Comparison of ENCODE assay signal across 15 cellular contexts in the genomic region with DNA sequence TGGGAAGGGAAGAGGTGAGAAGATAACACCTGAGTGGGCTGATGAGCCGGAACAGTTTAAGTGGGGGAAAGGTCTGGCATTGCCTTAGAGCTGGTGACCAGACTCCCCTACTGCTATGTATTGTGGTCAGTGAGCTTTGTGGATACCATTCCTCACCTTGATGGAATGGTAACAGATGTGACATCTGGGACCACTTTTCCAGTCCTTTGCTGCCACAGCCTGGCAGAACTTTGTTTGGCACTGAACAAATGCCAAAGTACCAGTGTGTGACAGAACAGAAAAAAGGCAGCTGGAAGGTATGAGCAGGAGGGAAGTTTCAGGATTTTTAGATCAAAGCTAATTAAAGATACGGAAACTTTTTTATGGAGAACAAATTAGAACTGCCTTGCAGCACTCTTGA. TPM values are rescaled to one million over a fixed set of nuclear protein-coding genes. Genes with fewer than 3 reads are reported as not detected.
DNase-seq lines count a peak whose midpoint lies in the region; ATAC-seq, FAIRE-seq and TF ChIP-seq lines count a peak whose summit lies in the region.
"Had no signal": no experiment of that assay in that cellular context is flagged by ENCODE, and none has a peak within 500 bp of the region (broad histone marks: within the 10 kb centered on the region; RNA-seq: fewer than 3 reads in every experiment).

No MANE protein-coding gene starts in this region.

- no peak overlapping the region for H3K9ac ChIP-seq in HepG2 (ENCODE audit: insufficient read depth, low read depth, low read length)

- peaks cover 11% of the 10 kb centered on the region for H3K4me1 ChIP-seq in A673 (ENCODE audit: insufficient read depth, low read length, poor library complexity, severe bottlenecking)
- H3K4me1 ChIP-seq in HepG2 (ENCODE audit: insufficient read depth, low read length): peaks cover 27% of the 10 kb centered on the region
- peaks cover 5 to 20% (median 7%) of the 10 kb centered on the region in 3 donors for H3K4me1 ChIP-seq in esophagus squamous epithelium

- 100% methylated on average over 2 of the region's 2 CpGs for WGBS in HepG2 (ENCODE audit: low lambda C conversion rate)
- 88 to 100% methylated on average over 2 of the region's 2 CpGs for WGBS in esophagus squamous epithelium, 2 donors

- CTCF ChIA-PET in A673 (lab: Charles Lee): no interaction called here
- CTCF ChIA-PET in HepG2 (lab: Yijun Ruan, JAX; ENCODE audit: low intra/inter-chr PET ratio, low total read pairs): interaction anchor here (0.9 to 1.4 kb wide), 2 partner anchors 145 to 156 kb away, joined by 4 to 5 read pairs; no protein-coding TSS in a partner anchor

- in situ Hi-C loops in HepG2 (cut with HindIII; ENCODE audit: extremely low pct_ligation_motif_present, low pct_unique_long_range_greater_than_20kb): no loop called here

- no TSS peak for BruUV-seq in A673 (replicated peaks; lab: Mats Ljungman, UMichigan)
- BruUV-seq in HepG2 (replicated peaks; lab: Mats Ljungman, UMichigan): no TSS peak

- intact Hi-C loops in A673 (cut with micrococcal nuclease; ENCODE audit: unreplicated experiment) (no loop called here), HepG2 (cut with micrococcal nuclease; ENCODE audit: unreplicated experiment) (loop anchor here (1.0 kb wide), 1 partner anchor 145 kb away; no protein-coding TSS in a partner anchor), esophagus squamous epithelium (cut with DNase I) (no loop called here)

- POLR2A ChIA-PET in A673 (lab: Charles Lee; ENCODE audit: low non-redundant PET): no interaction called here
- POLR2A ChIA-PET in HepG2 (lab: Yijun Ruan, JAX): interaction anchor here (1.0 to 2.4 kb wide), 2 partner anchors 15 to 26 kb away, joined by 3 to 7 read pairs; a partner anchor contains a TSS

- H3K27ac ChIP-seq in A673 (ENCODE audit: low read depth, low read length, poor library complexity, severe bottlenecking) (no peak overlapping the region), HepG2 (ENCODE audit: extremely low read length, insufficient read depth, low read length) (no peak overlapping the region), esophagus squamous epithelium (no peak overlapping the region)

- DNase-seq in A673 (ENCODE audit: low spot score) (no peak), HT-29 (ENCODE audit: low spot score) (peak; percentile 56), bronchial epithelial cell (ENCODE audit: low read depth) (no peak), HepG2 (ENCODE audit: low spot score) (no peak), frontal cortex (ENCODE audit: low spot score in 2 of 2) (no peak), NCI-H774 (lab: John Stamatoyannopoulos, UW) (no peak), esophagus squamous epithelium (lab: John Stamatoyannopoulos, UW) (no peak)
- DNase-seq in stimulated activated CD8-positive, alpha-beta memory T cell treated with anti-CD3 and anti-CD28 coated beads, Interleukin-4, amount 100 ng/mL, for 48 hours: no peak
- DNase-seq: activated CD4-positive, alpha-beta T cell treated with anti-CD3 and anti-CD28 coated beads for 1 hour; cortex of kidney; mucosa of descending colon; NCI-H187 treated with DMSO at 0.1 percent for 48 hours; spleen had no signal

- H4K20me1 ChIP-seq in HepG2 (ENCODE audit: insufficient read depth, low read length): no peaks in the 10 kb centered on the region

- TF ChIP-seq EP300 in HepG2 (IDR thresholded peaks at IDR 0.05; ENCODE audit: low read depth in 2 of 2, low read length in 2 of 2) (no peak), HepG2 (CRISPR knock-in tag; IDR thresholded peaks at IDR 0.05; ENCODE audit: borderline replicate concordance) (no peak)

- no peak for ATAC-seq in HepG2
- ATAC-seq: mucosa of descending colon had no signal

- H3K4me3 ChIP-seq in A673 (ENCODE audit: low read depth, low read length, poor library complexity, severe bottlenecking) (no peak overlapping the region), bronchial epithelial cell (ENCODE audit: low read depth, low read length) (no peak overlapping the region), HepG2 (replicated peaks in 1 of 3; ENCODE audit: insufficient read depth in 1 of 3, low read depth in 2 of 3, low read length in 3 of 3) (no peak overlapping the region), esophagus squamous epithelium (no peak overlapping the region)
- H3K4me3 ChIP-seq: BLaER1 treated with 17β-estradiol and CSF1 and Interleukin-3, amounts not matched to agents 10 nM and 100 nM; mucosa of descending colon; spleen had no signal

- H3K27me3 ChIP-seq in A673 (replicated peaks; ENCODE audit: insufficient read depth, low read depth, low read length, poor library complexity) (no peaks in the 10 kb centered on the region), bronchial epithelial cell (ENCODE audit: control insufficient read depth, insufficient read depth, low read length) (no peaks in the 10 kb centered on the region), HepG2 (ENCODE audit: control insufficient read depth in 1 of 2, insufficient read depth in 2 of 2, low read length in 2 of 2) (no peaks in the 10 kb centered on the region), esophagus squamous epithelium (no peaks in the 10 kb centered on the region)
- H3K27me3 ChIP-seq: BLaER1 treated with 17β-estradiol and CSF1 and Interleukin-3, amounts not matched to agents 10 nM and 100 nM; spleen had no signal

- TF ChIP-seq POLR2A in HepG2 (IDR thresholded peaks at IDR 0.05; ENCODE audit: insufficient read depth in 1 of 2, low read depth in 2 of 2, low read length in 2 of 2) (no peak), esophagus squamous epithelium (IDR thresholded peaks at IDR 0.05) (no peak)

- H3K79me2 ChIP-seq in HepG2 (ENCODE audit: insufficient read depth, low read length): peaks cover 11% of the 10 kb centered on the region

- no peak overlapping the region for H2AFZ ChIP-seq in HepG2 (ENCODE audit: low read length)

- H3K9me3 ChIP-seq in A673 (ENCODE audit: low read depth, low read length, poor library complexity, severe bottlenecking) (no peaks in the 10 kb centered on the region), HepG2 (ENCODE audit: low read length) (no peaks in the 10 kb centered on the region), esophagus squamous epithelium (no peaks in the 10 kb centered on the region)
- H3K9me3 ChIP-seq: BLaER1 treated with 17β-estradiol and CSF1 and Interleukin-3, amounts not matched to agents 10 nM and 100 nM; mucosa of descending colon; spleen had no signal

- FAIRE-seq in bronchial epithelial cell (lab: Jason Lieb, UNC) (peak; percentile 86), HepG2 (lab: Jason Lieb, UNC) (no peak), frontal cortex (lab: Jason Lieb, UNC) (no peak)

- H3K36me3 ChIP-seq in A673 (ENCODE audit: insufficient read depth, low read length, poor library complexity, severe bottlenecking): peaks cover 49% of the 10 kb centered on the region
- peaks cover 28% of the 10 kb centered on the region for H3K36me3 ChIP-seq in bronchial epithelial cell (ENCODE audit: control insufficient read depth, insufficient read depth, low read length)
- H3K36me3 ChIP-seq in HepG2 (replicated peaks in 1 of 2; ENCODE audit: control insufficient read depth in 1 of 2, insufficient read depth in 2 of 2, low read length in 2 of 2): peaks cover 18 to 55% of the 10 kb centered on the region in 2 experiments
- H3K36me3 ChIP-seq in esophagus squamous epithelium: peaks cover 23 to 82% (median 37%) of the 10 kb centered on the region in 3 donors

- TF ChIP-seq CTCF in A673 (conservative IDR thresholded peaks at IDR 0.05; ENCODE audit: low read depth, low read length) (0 out of 2 replicates have a peak, but pooled peaks have one; percentile 24), bronchial epithelial cell (IDR thresholded peaks at IDR 0.05; ENCODE audit: insufficient read depth, low read length, severe bottlenecking) (peak; percentile 15), HepG2 (CRISPR knock-in tag; IDR thresholded peaks at IDR 0.05) (peak; percentile 52), esophagus squamous epithelium (IDR thresholded peaks at IDR 0.05) (peak in 2 of 6 experiments; percentile 4 to 22)

- no peak for TF ChIP-seq RAD21 in HepG2 (CRISPR knock-in tag; IDR thresholded peaks at IDR 0.05)

- H3K4me2 ChIP-seq in HepG2 (ENCODE audit: low read depth, low read length): no peak overlapping the region

RNA-seq across cellular contexts. Expression of a gene that starts 6.2 kb away (rescaled TPM):
- total RNA-seq in A673 (2021) (36.7 TPM in 2 replicates), bronchial epithelial cell (78.1 and 83.2 TPM in 2 replicates), HepG2 (2016; rRNA removed; fragmentation: Illumina TruSeq; extraction: Trizol) (77.4 and 112 TPM in 2 replicates), frontal cortex (22.8 TPM), esophagus squamous epithelium (10 to 100 TPM; 34.5 to 60.1 (median 38.6) TPM)
- total RNA-seq in HT-29 (2014; rRNA removed; shearing (Covaris generic)): 33.9 and 36.5 TPM in 2 replicates
- 27.8 and 29.8 TPM in 2 replicates for total RNA-seq in HepG2 (2016; cell fraction: cytosol; rRNA removed; fragmentation: Illumina TruSeq; extraction: Trizol; ENCODE audit: low read depth)
- 79.1 and 119 TPM in 2 replicates for total RNA-seq in HepG2 (2016; cell fraction: insoluble cytoplasmic fraction; rRNA removed; fragmentation: Illumina TruSeq; extraction: Trizol)
- total RNA-seq in HepG2 (2016; cell fraction: membrane; rRNA removed; fragmentation: Illumina TruSeq; extraction: Trizol): 39.9 and 44.3 TPM in 2 replicates
- total RNA-seq in HepG2 (2016; cell fraction: nucleus; rRNA removed; fragmentation: Illumina TruSeq; extraction: Trizol): 30.3 and 33.9 TPM in 2 replicates
- polyA plus RNA-seq in HepG2 (2011; rRNA removed): 13.0 and 16.9 TPM in 2 replicates
- polyA plus RNA-seq in HepG2 (2011; cell fraction: cytosol; rRNA removed): 15.2 and 18.5 TPM in 2 replicates
- polyA plus RNA-seq in HepG2 (2011; cell fraction: nucleus; rRNA removed): 27.4 and 29.3 TPM in 2 replicates
- polyA plus RNA-seq in HepG2 (2012): 34.9 and 41.7 TPM in 2 replicates
- polyA plus RNA-seq in HepG2 (2016; cell fraction: cytosol; fragmentation: Illumina TruSeq; extraction: Trizol; ENCODE audit: low read depth): 23.6 and 24.6 TPM in 2 replicates
- 98.6 and 98.7 TPM in 2 replicates for polyA plus RNA-seq in HepG2 (2016; cell fraction: insoluble cytoplasmic fraction; fragmentation: Illumina TruSeq; extraction: Trizol; ENCODE audit: low read depth)
- polyA plus RNA-seq in HepG2 (2016; cell fraction: membrane; fragmentation: Illumina TruSeq; extraction: Trizol; ENCODE audit: low read depth): 30.8 and 31.0 TPM in 2 replicates
- 48.4 and 55.2 TPM in 2 replicates for polyA plus RNA-seq in HepG2 (2016; cell fraction: nucleus; fragmentation: Illumina TruSeq; extraction: Trizol; ENCODE audit: insufficient read depth, low read depth)
- 11.0 and 19.2 TPM in 2 replicates for polyA minus RNA-seq in HepG2 (2011; rRNA and poly(A)+ RNA removed; ENCODE audit: low replicate concordance)
- polyA minus RNA-seq in HepG2 (2011; cell fraction: cytosol; rRNA and poly(A)+ RNA removed): 14.2 and 14.7 TPM in 2 replicates
- polyA minus RNA-seq in HepG2 (2011; cell fraction: nucleus; rRNA and poly(A)+ RNA removed): 30.3 and 36.6 TPM in 2 replicates

RNA-seq across cellular contexts. Expression of a gene that starts 6.2 kb away (rescaled TPM):
- total RNA-seq in A673 (2021) (27.9 and 34.6 TPM in 2 replicates), bronchial epithelial cell (12.6 and 16.5 TPM in 2 replicates), HepG2 (2016; rRNA removed; fragmentation: Illumina TruSeq; extraction: Trizol) (5.6 and 8.0 TPM in 2 replicates), frontal cortex (19.2 TPM), esophagus squamous epithelium (10 to 100 TPM; 12.4 to 40.0 (median 27.7) TPM)
- 17.5 and 21.9 TPM in 2 replicates for total RNA-seq in HT-29 (2014; rRNA removed; shearing (Covaris generic))
- total RNA-seq in HepG2 (2016; cell fraction: cytosol; rRNA removed; fragmentation: Illumina TruSeq; extraction: Trizol; ENCODE audit: low read depth): 3.8 TPM in 2 replicates
- 4.3 and 9.7 TPM in 2 replicates for total RNA-seq in HepG2 (2016; cell fraction: insoluble cytoplasmic fraction; rRNA removed; fragmentation: Illumina TruSeq; extraction: Trizol)
- total RNA-seq in HepG2 (2016; cell fraction: membrane; rRNA removed; fragmentation: Illumina TruSeq; extraction: Trizol): 3.6 TPM in 2 replicates
- total RNA-seq in HepG2 (2016; cell fraction: nucleus; rRNA removed; fragmentation: Illumina TruSeq; extraction: Trizol): 17.5 and 18.0 TPM in 2 replicates
- polyA plus RNA-seq in HepG2 (2011; rRNA removed): 8.8 and 9.8 TPM in 2 replicates
- 2.2 and 3.1 TPM in 2 replicates for polyA plus RNA-seq in HepG2 (2011; cell fraction: cytosol; rRNA removed)
- polyA plus RNA-seq in HepG2 (2011; cell fraction: nucleus; rRNA removed): 58.1 and 68.7 TPM in 2 replicates
- 7.8 and 8.7 TPM in 2 replicates for polyA plus RNA-seq in HepG2 (2012)
- 0.57 and 0.69 TPM in 2 replicates for polyA plus RNA-seq in HepG2 (2016; cell fraction: cytosol; fragmentation: Illumina TruSeq; extraction: Trizol; ENCODE audit: low read depth)
- 2.9 and 3.7 TPM in 2 replicates for polyA plus RNA-seq in HepG2 (2016; cell fraction: insoluble cytoplasmic fraction; fragmentation: Illumina TruSeq; extraction: Trizol; ENCODE audit: low read depth)
- 1.2 and 1.3 TPM in 2 replicates for polyA plus RNA-seq in HepG2 (2016; cell fraction: membrane; fragmentation: Illumina TruSeq; extraction: Trizol; ENCODE audit: low read depth)
- polyA plus RNA-seq in HepG2 (2016; cell fraction: nucleus; fragmentation: Illumina TruSeq; extraction: Trizol; ENCODE audit: insufficient read depth, low read depth): 23.7 and 25.9 TPM in 2 replicates
- 36.3 and 51.9 TPM in 2 replicates for polyA minus RNA-seq in HepG2 (2011; rRNA and poly(A)+ RNA removed; ENCODE audit: low replicate concordance)
- polyA minus RNA-seq in HepG2 (2011; cell fraction: cytosol; rRNA and poly(A)+ RNA removed): 3.5 and 5.0 TPM in 2 replicates
- polyA minus RNA-seq in HepG2 (2011; cell fraction: nucleus; rRNA and poly(A)+ RNA removed): 55.9 and 71.0 TPM in 2 replicates

RNA-seq across cellular contexts. Expression of a gene that starts 15.6 kb away (rescaled TPM):
- total RNA-seq in A673 (2021) (47.4 and 53.7 TPM in 2 replicates), bronchial epithelial cell (55.8 and 75.8 TPM in 2 replicates), HepG2 (2016; rRNA removed; fragmentation: Illumina TruSeq; extraction: Trizol) (29.7 and 55.2 TPM in 2 replicates), frontal cortex (6.9 TPM), esophagus squamous epithelium (100 to 1,000 TPM in 3 of 4 donors, 10 to 100 TPM in 1; 99.8 to 187 (median 115) TPM)
- 160 and 176 TPM in 2 replicates for total RNA-seq in HT-29 (2014; rRNA removed; shearing (Covaris generic))
- total RNA-seq in HepG2 (2016; cell fraction: cytosol; rRNA removed; fragmentation: Illumina TruSeq; extraction: Trizol; ENCODE audit: low read depth): 12.3 and 14.1 TPM in 2 replicates
- total RNA-seq in HepG2 (2016; cell fraction: insoluble cytoplasmic fraction; rRNA removed; fragmentation: Illumina TruSeq; extraction: Trizol): 31.2 and 54.3 TPM in 2 replicates
- 23.3 and 25.4 TPM in 2 replicates for total RNA-seq in HepG2 (2016; cell fraction: membrane; rRNA removed; fragmentation: Illumina TruSeq; extraction: Trizol)
- total RNA-seq in HepG2 (2016; cell fraction: nucleus; rRNA removed; fragmentation: Illumina TruSeq; extraction: Trizol): 40.7 and 42.5 TPM in 2 replicates
- 77.4 and 95.9 TPM in 2 replicates for polyA plus RNA-seq in HepG2 (2011; rRNA removed)
- polyA plus RNA-seq in HepG2 (2011; cell fraction: cytosol; rRNA removed): 64.9 and 73.4 TPM in 2 replicates
- 44.8 and 54.7 TPM in 2 replicates for polyA plus RNA-seq in HepG2 (2011; cell fraction: nucleus; rRNA removed)
- 33.2 and 44.1 TPM in 2 replicates for polyA plus RNA-seq in HepG2 (2012)
- polyA plus RNA-seq in HepG2 (2016; cell fraction: cytosol; fragmentation: Illumina TruSeq; extraction: Trizol; ENCODE audit: low read depth): 17.0 and 18.2 TPM in 2 replicates
- polyA plus RNA-seq in HepG2 (2016; cell fraction: insoluble cytoplasmic fraction; fragmentation: Illumina TruSeq; extraction: Trizol; ENCODE audit: low read depth): 37.9 and 39.0 TPM in 2 replicates
- polyA plus RNA-seq in HepG2 (2016; cell fraction: membrane; fragmentation: Illumina TruSeq; extraction: Trizol; ENCODE audit: low read depth): 23.8 and 25.7 TPM in 2 replicates
- polyA plus RNA-seq in HepG2 (2016; cell fraction: nucleus; fragmentation: Illumina TruSeq; extraction: Trizol; ENCODE audit: insufficient read depth, low read depth): 78.4 and 80.0 TPM in 2 replicates
- 60.0 and 196 TPM in 2 replicates for polyA minus RNA-seq in HepG2 (2011; rRNA and poly(A)+ RNA removed; ENCODE audit: low replicate concordance)
- 18.8 and 25.8 TPM in 2 replicates for polyA minus RNA-seq in HepG2 (2011; cell fraction: cytosol; rRNA and poly(A)+ RNA removed)
- polyA minus RNA-seq in HepG2 (2011; cell fraction: nucleus; rRNA and poly(A)+ RNA removed): 9.5 and 12.1 TPM in 2 replicates

RNA-seq across cellular contexts. Expression of a gene that starts 24.7 kb away (rescaled TPM):
- total RNA-seq in A673 (2021) (296 and 309 TPM in 2 replicates), bronchial epithelial cell (2.6 and 3.1 TPM in 2 replicates), HepG2 (2016; rRNA removed; fragmentation: Illumina TruSeq; extraction: Trizol) (90.0 and 97.8 TPM in 2 replicates), frontal cortex (4.9 TPM), esophagus squamous epithelium (10 to 100 TPM; 16.5 to 96.0 (median 33.6) TPM)
- total RNA-seq in HT-29 (2014; rRNA removed; shearing (Covaris generic)): 278 and 304 TPM in 2 replicates
- total RNA-seq in HepG2 (2016; cell fraction: cytosol; rRNA removed; fragmentation: Illumina TruSeq; extraction: Trizol; ENCODE audit: low read depth): 46.4 and 52.0 TPM in 2 replicates
- 83.1 and 89.9 TPM in 2 replicates for total RNA-seq in HepG2 (2016; cell fraction: insoluble cytoplasmic fraction; rRNA removed; fragmentation: Illumina TruSeq; extraction: Trizol)
- 44.6 and 48.1 TPM in 2 replicates for total RNA-seq in HepG2 (2016; cell fraction: membrane; rRNA removed; fragmentation: Illumina TruSeq; extraction: Trizol)
- total RNA-seq in HepG2 (2016; cell fraction: nucleus; rRNA removed; fragmentation: Illumina TruSeq; extraction: Trizol): 41.5 and 42.9 TPM in 2 replicates
- 39.5 and 57.9 TPM in 2 replicates for polyA plus RNA-seq in HepG2 (2011; rRNA removed)
- 30.0 and 51.5 TPM in 2 replicates for polyA plus RNA-seq in HepG2 (2011; cell fraction: cytosol; rRNA removed)
- polyA plus RNA-seq in HepG2 (2011; cell fraction: nucleus; rRNA removed): 32.3 and 62.8 TPM in 2 replicates
- 30.3 and 42.3 TPM in 2 replicates for polyA plus RNA-seq in HepG2 (2012)
- 55.7 and 55.8 TPM in 2 replicates for polyA plus RNA-seq in HepG2 (2016; cell fraction: cytosol; fragmentation: Illumina TruSeq; extraction: Trizol; ENCODE audit: low read depth)
- 111 and 128 TPM in 2 replicates for polyA plus RNA-seq in HepG2 (2016; cell fraction: insoluble cytoplasmic fraction; fragmentation: Illumina TruSeq; extraction: Trizol; ENCODE audit: low read depth)
- polyA plus RNA-seq in HepG2 (2016; cell fraction: membrane; fragmentation: Illumina TruSeq; extraction: Trizol; ENCODE audit: low read depth): 48.3 and 54.4 TPM in 2 replicates
- 82.6 and 84.9 TPM in 2 replicates for polyA plus RNA-seq in HepG2 (2016; cell fraction: nucleus; fragmentation: Illumina TruSeq; extraction: Trizol; ENCODE audit: insufficient read depth, low read depth)
- polyA minus RNA-seq in HepG2 (2011; rRNA and poly(A)+ RNA removed; ENCODE audit: low replicate concordance): 131 and 377 TPM in 2 replicates
- polyA minus RNA-seq in HepG2 (2011; cell fraction: cytosol; rRNA and poly(A)+ RNA removed): 20.8 and 38.2 TPM in 2 replicates
- 12.4 and 21.2 TPM in 2 replicates for polyA minus RNA-seq in HepG2 (2011; cell fraction: nucleus; rRNA and poly(A)+ RNA removed)

RNA-seq across cellular contexts. Expression of a gene that starts 45.8 kb away (rescaled TPM):
- total RNA-seq in A673 (2021) (not detected in 2 replicates), bronchial epithelial cell (not detected in 2 replicates), HepG2 (2016; rRNA removed; fragmentation: Illumina TruSeq; extraction: Trizol) (not detected in 2 replicates), frontal cortex (not detected), esophagus squamous epithelium (not detected)
- total RNA-seq in HT-29 (2014; rRNA removed; shearing (Covaris generic)): 0.79 TPM in 1 of 2 replicates, not detected in the other
- total RNA-seq in HepG2 (2016; cell fraction: cytosol; rRNA removed; fragmentation: Illumina TruSeq; extraction: Trizol; ENCODE audit: low read depth): 0.30 TPM in 1 of 2 replicates, not detected in the other
- total RNA-seq in HepG2 (2016; cell fraction: insoluble cytoplasmic fraction; rRNA removed; fragmentation: Illumina TruSeq; extraction: Trizol): not detected in 2 replicates
- total RNA-seq in HepG2 (2016; cell fraction: membrane; rRNA removed; fragmentation: Illumina TruSeq; extraction: Trizol): not detected in 2 replicates
- not detected in 2 replicates for total RNA-seq in HepG2 (2016; cell fraction: nucleus; rRNA removed; fragmentation: Illumina TruSeq; extraction: Trizol)
- polyA plus RNA-seq in HepG2 (2011; rRNA removed): not detected in 2 replicates
- polyA plus RNA-seq in HepG2 (2011; cell fraction: cytosol; rRNA removed): not detected in 2 replicates
- polyA plus RNA-seq in HepG2 (2011; cell fraction: nucleus; rRNA removed): not detected in 2 replicates
- not detected in 2 replicates for polyA plus RNA-seq in HepG2 (2012)
- not detected in 2 replicates for polyA plus RNA-seq in HepG2 (2016; cell fraction: cytosol; fragmentation: Illumina TruSeq; extraction: Trizol; ENCODE audit: low read depth)
- 0.12 TPM in 1 of 2 replicates, not detected in the other for polyA plus RNA-seq in HepG2 (2016; cell fraction: insoluble cytoplasmic fraction; fragmentation: Illumina TruSeq; extraction: Trizol; ENCODE audit: low read depth)
- not detected in 2 replicates for polyA plus RNA-seq in HepG2 (2016; cell fraction: membrane; fragmentation: Illumina TruSeq; extraction: Trizol; ENCODE audit: low read depth)
- not detected in 2 replicates for polyA plus RNA-seq in HepG2 (2016; cell fraction: nucleus; fragmentation: Illumina TruSeq; extraction: Trizol; ENCODE audit: insufficient read depth, low read depth)
- 0.54 TPM in 1 of 2 replicates, not detected in the other for polyA minus RNA-seq in HepG2 (2011; rRNA and poly(A)+ RNA removed; ENCODE audit: low replicate concordance)
- polyA minus RNA-seq in HepG2 (2011; cell fraction: cytosol; rRNA and poly(A)+ RNA removed): not detected in 2 replicates
- not detected in 2 replicates for polyA minus RNA-seq in HepG2 (2011; cell fraction: nucleus; rRNA and poly(A)+ RNA removed)
- total RNA-seq: activated T-helper 2 cell treated with anti-CD3 and anti-CD28 coated beads, Interferon-gamma antibody, Interleukin-2, Interleukin-4, amounts not matched to agents 10 μg/mL and 5 μg/mL and 100 μg/mL, durations not matched to agents 14 hours and 24 hours and 36 hours had no signal
- polyA plus RNA-seq: spleen had no signal
